Comparison of ENCODE assay signal across 1 cellular context in the genomic region with DNA sequence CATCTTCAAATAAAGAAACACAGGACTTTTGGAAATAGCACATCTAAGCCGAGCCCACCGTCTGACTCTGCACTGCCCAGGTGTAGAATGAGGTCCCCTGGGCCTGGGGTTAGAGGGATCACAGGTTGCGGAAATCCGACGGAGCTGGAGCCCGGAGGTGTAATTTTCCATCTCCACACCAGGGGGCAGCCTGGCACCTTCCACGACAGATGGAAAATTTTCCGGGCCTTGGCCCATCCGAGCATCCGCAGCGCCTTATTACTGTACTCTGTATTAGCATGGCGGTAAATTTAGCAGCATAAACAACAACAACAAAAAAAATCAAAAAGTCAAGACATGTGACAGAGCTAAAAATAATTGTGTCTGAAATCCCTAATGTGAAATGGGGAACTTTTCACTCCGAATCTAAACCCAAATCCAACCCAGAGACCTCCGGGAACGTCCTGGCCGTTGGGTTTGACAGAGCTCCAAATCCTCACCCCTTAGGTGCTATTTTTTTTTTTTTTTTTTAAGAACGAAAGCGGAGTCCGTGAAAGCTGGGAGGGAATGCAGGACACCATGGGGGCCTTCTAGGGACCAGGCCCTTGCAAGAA.
TF ChIP-seq lines count a peak whose summit lies in the region.

No MANE protein-coding gene starts in this region.

TF ChIP-seq in K562, 482 proteins besides CTCF, POLR2A, EP300 and RAD21 (continued from another document):
- TF ChIP-seq ETV1 (tag; conservative IDR thresholded peaks at IDR 0.05; ENCODE audit: low read depth) (peak; percentile 62; the same call in 1 of the 2 replicates), PHF21A (IDR thresholded peaks at IDR 0.05; ENCODE audit: borderline replicate concordance, low read depth) (no peak), TEAD2 (tag; IDR thresholded peaks at IDR 0.05) (no peak), SUPT5H (IDR thresholded peaks at IDR 0.05) (no peak), FOXK2 (conservative IDR thresholded peaks at IDR 0.05 in 1 of 2, IDR thresholded peaks at IDR 0.05 in 1 of 2; ENCODE audit: low read depth in 2 of 2) (no peak), RCOR1 (IDR thresholded peaks at IDR 0.05; ENCODE audit: borderline replicate concordance in 1 of 2, low read depth in 2 of 2, low read length in 2 of 2) (peak in 1 of 2 experiments; percentile 18; a peak in 1 of 4 replicates), SMC3 (conservative IDR thresholded peaks at IDR 0.05; ENCODE audit: insufficient read depth, low read depth, low read length) (peak; percentile 72), ZNF785 (CRISPR knock-in tag; IDR thresholded peaks at IDR 0.05) (no peak), ZNF79 (CRISPR knock-in tag; IDR thresholded peaks at IDR 0.05; ENCODE audit: low read depth) (no peak), HDAC2 (IDR thresholded peaks at IDR 0.05) (no peak), SRSF1 (IDR thresholded peaks at IDR 0.05; ENCODE audit: low read depth, low read length) (no peak), ZNF263 (CRISPR knock-in tag; IDR thresholded peaks at IDR 0.05; ENCODE audit: borderline replicate concordance) (no peak), MXI1 (IDR thresholded peaks at IDR 0.05; ENCODE audit: low read depth, low read length) (no peak), EZH2 (IDR thresholded peaks at IDR 0.05; ENCODE audit: borderline replicate concordance, low read depth, low read length) (no peak)
- TF ChIP-seq, protein P1, sequence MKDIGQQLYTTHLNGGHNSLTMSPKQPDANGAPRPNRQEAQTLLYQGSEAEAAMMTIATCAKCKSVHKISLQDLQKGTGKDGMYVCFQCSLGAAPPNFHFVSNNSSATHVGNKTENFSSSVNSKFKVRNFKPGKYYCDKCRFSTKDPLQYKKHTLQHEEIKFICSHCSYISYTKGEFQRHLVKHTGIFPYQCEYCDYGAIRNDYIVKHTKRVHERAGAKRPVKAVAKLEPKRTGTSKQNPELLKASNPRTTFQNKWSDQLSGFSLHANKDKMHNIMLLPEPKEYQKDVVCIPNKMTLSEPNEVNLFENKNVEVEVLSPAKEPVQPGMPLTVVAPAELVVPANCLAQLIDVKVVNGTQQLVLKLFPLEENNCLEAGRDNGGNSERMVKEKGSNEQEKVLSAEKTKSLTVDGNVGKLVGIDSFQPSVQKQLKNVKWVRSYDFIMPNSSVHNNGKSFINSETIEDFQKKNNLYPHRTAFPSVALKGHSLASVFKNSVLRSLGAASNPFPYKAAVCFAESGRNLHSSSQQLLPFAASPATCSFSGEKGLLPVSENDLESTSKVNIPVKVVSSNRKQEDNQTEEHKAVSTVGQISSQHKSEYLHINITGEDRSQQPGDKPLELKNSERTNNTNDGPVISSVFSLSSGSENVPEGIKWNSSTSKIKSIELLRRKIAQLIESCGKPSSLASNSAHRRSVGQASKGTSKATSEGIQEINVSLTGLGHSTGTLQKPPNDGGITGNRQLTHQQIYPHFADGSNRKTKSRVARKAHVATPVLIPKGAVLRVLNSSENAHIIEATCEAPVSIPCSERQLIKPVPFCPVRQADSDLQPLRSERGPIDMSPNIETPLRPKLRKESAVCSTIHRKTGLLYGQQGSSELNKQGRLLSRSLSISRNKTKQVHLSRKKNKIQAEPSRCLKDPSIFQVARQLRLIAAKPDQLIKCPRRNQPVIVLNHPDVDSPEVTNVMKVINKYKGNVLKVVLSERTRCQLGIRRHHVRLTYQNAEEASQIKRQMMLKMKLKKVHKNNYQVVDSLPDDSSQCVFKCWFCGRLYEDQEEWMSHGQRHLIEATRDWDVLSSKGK (CRISPR knock-in tag; IDR thresholded peaks at IDR 0.05) = no peak
- TF ChIP-seq, protein P2, sequence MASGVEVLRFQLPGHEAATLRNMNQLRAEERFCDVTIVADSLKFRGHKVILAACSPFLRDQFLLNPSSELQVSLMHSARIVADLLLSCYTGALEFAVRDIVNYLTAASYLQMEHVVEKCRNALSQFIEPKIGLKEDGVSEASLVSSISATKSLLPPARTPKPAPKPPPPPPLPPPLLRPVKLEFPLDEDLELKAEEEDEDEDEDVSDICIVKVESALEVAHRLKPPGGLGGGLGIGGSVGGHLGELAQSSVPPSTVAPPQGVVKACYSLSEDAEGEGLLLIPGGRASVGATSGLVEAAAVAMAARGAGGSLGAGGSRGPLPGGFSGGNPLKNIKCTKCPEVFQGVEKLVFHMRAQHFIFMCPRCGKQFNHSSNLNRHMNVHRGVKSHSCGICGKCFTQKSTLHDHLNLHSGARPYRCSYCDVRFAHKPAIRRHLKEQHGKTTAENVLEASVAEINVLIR (CRISPR knock-in tag; IDR thresholded peaks at IDR 0.05) = no peak
- TF ChIP-seq, protein P3, sequence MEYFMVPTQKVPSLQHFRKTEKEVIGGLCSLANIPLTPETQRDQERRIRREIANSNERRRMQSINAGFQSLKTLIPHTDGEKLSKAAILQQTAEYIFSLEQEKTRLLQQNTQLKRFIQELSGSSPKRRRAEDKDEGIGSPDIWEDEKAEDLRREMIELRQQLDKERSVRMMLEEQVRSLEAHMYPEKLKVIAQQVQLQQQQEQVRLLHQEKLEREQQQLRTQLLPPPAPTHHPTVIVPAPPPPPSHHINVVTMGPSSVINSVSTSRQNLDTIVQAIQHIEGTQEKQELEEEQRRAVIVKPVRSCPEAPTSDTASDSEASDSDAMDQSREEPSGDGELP (CRISPR knock-in tag; IDR thresholded peaks at IDR 0.05; ENCODE audit: borderline replicate concordance) = peak; percentile 41; the same call in 1 of the 2 replicates
- TF ChIP-seq, protein P4, sequence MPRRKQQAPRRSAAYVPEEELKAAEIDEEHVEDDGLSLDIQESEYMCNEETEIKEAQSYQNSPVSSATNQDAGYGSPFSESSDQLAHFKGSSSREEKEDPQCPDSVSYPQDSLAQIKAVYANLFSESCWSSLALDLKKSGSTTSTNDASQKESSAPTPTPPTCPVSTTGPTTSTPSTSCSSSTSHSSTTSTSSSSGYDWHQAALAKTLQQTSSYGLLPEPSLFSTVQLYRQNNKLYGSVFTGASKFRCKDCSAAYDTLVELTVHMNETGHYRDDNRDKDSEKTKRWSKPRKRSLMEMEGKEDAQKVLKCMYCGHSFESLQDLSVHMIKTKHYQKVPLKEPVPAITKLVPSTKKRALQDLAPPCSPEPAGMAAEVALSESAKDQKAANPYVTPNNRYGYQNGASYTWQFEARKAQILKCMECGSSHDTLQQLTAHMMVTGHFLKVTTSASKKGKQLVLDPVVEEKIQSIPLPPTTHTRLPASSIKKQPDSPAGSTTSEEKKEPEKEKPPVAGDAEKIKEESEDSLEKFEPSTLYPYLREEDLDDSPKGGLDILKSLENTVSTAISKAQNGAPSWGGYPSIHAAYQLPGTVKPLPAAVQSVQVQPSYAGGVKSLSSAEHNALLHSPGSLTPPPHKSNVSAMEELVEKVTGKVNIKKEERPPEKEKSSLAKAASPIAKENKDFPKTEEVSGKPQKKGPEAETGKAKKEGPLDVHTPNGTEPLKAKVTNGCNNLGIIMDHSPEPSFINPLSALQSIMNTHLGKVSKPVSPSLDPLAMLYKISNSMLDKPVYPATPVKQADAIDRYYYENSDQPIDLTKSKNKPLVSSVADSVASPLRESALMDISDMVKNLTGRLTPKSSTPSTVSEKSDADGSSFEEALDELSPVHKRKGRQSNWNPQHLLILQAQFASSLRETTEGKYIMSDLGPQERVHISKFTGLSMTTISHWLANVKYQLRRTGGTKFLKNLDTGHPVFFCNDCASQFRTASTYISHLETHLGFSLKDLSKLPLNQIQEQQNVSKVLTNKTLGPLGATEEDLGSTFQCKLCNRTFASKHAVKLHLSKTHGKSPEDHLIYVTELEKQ (CRISPR knock-in tag; IDR thresholded peaks at IDR 0.05) = no peak
TF ChIP-seq in K562: peak in this region for 9.
